Comparison of ENCODE assay signal across 15 cellular contexts in genomic region chr4:81621490-81621889, GRCh38.
A peak's percentile ranks its signal among the peaks of the same experiment; 100 is the strongest.
DNase-seq lines count a peak whose midpoint lies in the region; ATAC-seq and TF ChIP-seq lines count a peak whose summit lies in the region.
"Had no signal": no experiment of that assay in that cellular context is flagged by ENCODE, and none has a peak within 500 bp of the region (broad histone marks: within the 10 kb centered on the region; RNA-seq: fewer than 3 reads in every experiment).

No MANE protein-coding gene starts in this region.

- no peak overlapping the region for H3K4me3 ChIP-seq in KMS-11 (IDR thresholded peaks at IDR 0.05; ENCODE audit: insufficient read depth, low read depth, low read length)
- H3K4me3 ChIP-seq: BLaER1 treated with 17β-estradiol and CSF1 and Interleukin-3, amounts not matched to agents 10 nM and 100 nM; GM23338; K562; PC-9 had no signal

- H3K9me3 Mint-ChIP-seq in memory B cell: no peaks in the 10 kb centered on the region
- no peaks in the 10 kb centered on the region for H3K9me3 Mint-ChIP-seq in chondrocyte (ENCODE audit: low read depth)
- H3K9me3 Mint-ChIP-seq: GM23338 had no signal

- no peak for TF ChIP-seq CTCF in KMS-11 (conservative IDR thresholded peaks at IDR 0.05; ENCODE audit: low read depth, low read length)
- no peak for TF ChIP-seq CTCF in chondrocyte (IDR thresholded peaks at IDR 0.05)

- H3K27me3 Mint-ChIP-seq in memory B cell (no peaks in the 10 kb centered on the region), chondrocyte (ENCODE audit: low read depth) (no peaks in the 10 kb centered on the region)

- H3K79me2 ChIP-seq in KMS-11 (ENCODE audit: insufficient read depth, low read depth): no peaks in the 10 kb centered on the region

- H3K36me3 ChIP-seq in KMS-11 (ENCODE audit: insufficient read depth): no peaks in the 10 kb centered on the region
- H3K36me3 ChIP-seq: BLaER1 treated with 17β-estradiol and CSF1 and Interleukin-3, amounts not matched to agents 10 nM and 100 nM had no signal

- H3K27ac Mint-ChIP-seq in memory B cell (no peak overlapping the region), chondrocyte (ENCODE audit: unreplicated experiment) (no peak overlapping the region)

- H3K4me1 ChIP-seq in KMS-11 (ENCODE audit: low read depth, poor library complexity, severe bottlenecking): peaks cover 57% of the 10 kb centered on the region

- peak overlapping the region; percentile 2; the same call in 1 of the 2 replicates for H2AFZ ChIP-seq in KMS-11 (ENCODE audit: low read depth)
- H2AFZ ChIP-seq: GM23338, PC-9 had no signal

- H3K36me3 Mint-ChIP-seq in memory B cell (no peaks in the 10 kb centered on the region), chondrocyte (ENCODE audit: low read depth) (no peaks in the 10 kb centered on the region)

- peak overlapping the region; percentile 3; the same call in 1 of the 2 replicates for H3K27ac ChIP-seq in KMS-11
- H3K27ac ChIP-seq: 22Rv1; BLaER1 treated with 17β-estradiol and CSF1 and Interleukin-3, amounts not matched to agents 10 nM and 100 nM; HL-60; PC-9 had no signal

- no peak overlapping the region for H3K9ac ChIP-seq in KMS-11
- H3K9ac ChIP-seq: BLaER1 treated with 17β-estradiol and CSF1 and Interleukin-3, amounts not matched to agents 10 nM and 100 nM had no signal

- H4K20me1 ChIP-seq in KMS-11 (ENCODE audit: insufficient read depth): no peaks in the 10 kb centered on the region
- H4K20me1 ChIP-seq: BLaER1 treated with 17β-estradiol and CSF1 and Interleukin-3, amounts not matched to agents 10 nM and 100 nM had no signal

- no peaks in the 10 kb centered on the region for H3K27me3 ChIP-seq in KMS-11 (ENCODE audit: insufficient read depth, low read depth)
- H3K27me3 ChIP-seq: BLaER1 treated with 17β-estradiol and CSF1 and Interleukin-3, amounts not matched to agents 10 nM and 100 nM had no signal

- ATAC-seq in memory B cell (ENCODE audit: low read depth): peak; percentile 45
- ATAC-seq: GM23338, K562 had no signal

- H3K4me1 Mint-ChIP-seq in memory B cell: peaks cover 13% of the 10 kb centered on the region
- H3K4me1 Mint-ChIP-seq in chondrocyte (ENCODE audit: low read depth): peaks cover 13% of the 10 kb centered on the region

- DNase-seq in NCI-H1105 treated with DMSO at 0.1 percent for 48 hours (lab: John Stamatoyannopoulos, UW) (peak; percentile 1), NCI-H1105 (lab: John Stamatoyannopoulos, UW) (no peak), NCI-H69 (lab: John Stamatoyannopoulos, UW) (peak; percentile 16), memory B cell (ENCODE audit: low spot score in 2 of 2) (no peak), chondrocyte (ENCODE audit: low spot score) (no peak), occipital lobe (lab: John Stamatoyannopoulos, UW) (no peak), COLO668 (lab: John Stamatoyannopoulos, UW; ENCODE audit: unreplicated experiment) (no peak)
- DNase-seq: NCI-H146 had no signal

- H3K4me3 Mint-ChIP-seq in memory B cell (no peak overlapping the region), chondrocyte (ENCODE audit: unreplicated experiment) (no peak overlapping the region)
- H3K4me3 Mint-ChIP-seq: GM23338 had no signal

- H3K4me2 ChIP-seq in KMS-11: peak overlapping the region; percentile 45
- H3K4me2 ChIP-seq: BLaER1 treated with 17β-estradiol and CSF1 and Interleukin-3, amounts not matched to agents 10 nM and 100 nM; GM23338; PC-9 had no signal

Comparison
In these comparisons a context has a peak if more than half of its experiments do, and no peak if none do; other contexts are left out.
1. DNase-seq: peak in NCI-H1105 treated with DMSO at 0.1 percent for 48 hours (single experiment) and NCI-H69 (single experiment); none in NCI-H1105 (single experiment), memory B cell (0 of 2), chondrocyte (single experiment), occipital lobe (single experiment) and COLO668 (single experiment).